In the genomic region with DNA sequence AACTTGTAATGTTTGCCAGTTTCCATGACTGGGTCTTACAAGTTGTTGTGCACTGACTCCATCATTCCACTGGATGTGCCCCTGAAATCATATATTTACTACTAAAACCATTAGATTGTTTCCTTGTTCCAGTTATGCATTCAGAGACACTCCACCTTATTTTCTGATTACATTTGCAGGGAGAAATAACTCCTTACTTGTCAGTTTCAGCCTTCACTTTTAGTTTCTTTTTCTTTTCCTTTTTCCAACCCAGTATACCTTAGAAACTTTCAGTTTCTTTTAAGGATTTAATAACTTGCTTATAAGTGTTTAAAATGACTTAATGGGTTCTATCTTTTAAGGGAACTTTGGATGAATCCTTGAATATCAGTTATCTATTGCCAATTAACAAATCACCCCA, we compare ENCODE assay signal across 21 cellular contexts. TPM values are rescaled to one million over a fixed set of nuclear protein-coding genes. Genes with fewer than 3 reads are reported as not detected.
DNase-seq lines count a peak whose midpoint lies in the region; ATAC-seq, FAIRE-seq and TF ChIP-seq lines count a peak whose summit lies in the region.
"Had no signal": no experiment of that assay in that cellular context is flagged by ENCODE, and none has a peak within 500 bp of the region (broad histone marks: within the 10 kb centered on the region; RNA-seq: fewer than 3 reads in every experiment).

No MANE protein-coding gene starts in this region.

- SMC1A ChIA-PET in GM12878 (lab: Charles Lee; ENCODE audit: uncharacterized antibody, unreplicated experiment) = interaction anchor here (3.0 kb wide), 1 partner anchor 593 kb away, joined by 19 read pairs; no protein-coding TSS in a partner anchor

- no peak overlapping the region for H3K9ac ChIP-seq in KMS-11
- H3K9ac ChIP-seq in GM12878 (ENCODE audit: control insufficient read depth, insufficient read depth, low read length) = no peak overlapping the region

- intact Hi-C loops in activated naive CD4-positive, alpha-beta T cell treated with anti-CD3 and anti-CD28 coated beads for 36 hours (cut with micrococcal nuclease) = no loop called here
- intact Hi-C loops in GM12878 (cut with micrococcal nuclease; ENCODE audit: unreplicated experiment) = no loop called here

- no peak for TF ChIP-seq POLR2A in GM12878 (IDR thresholded peaks at IDR 0.05; ENCODE audit: low read depth, low read length)

- no peaks in the 10 kb centered on the region for H3K27me3 Mint-ChIP-seq in T-helper 2 cell treated with Interferon-gamma antibody and Interleukin-4, amounts not matched to agents 5 μg/mL and 100 μg/mL, for 36 hours (ENCODE audit: low read depth)
- H3K27me3 Mint-ChIP-seq in activated naive CD4-positive, alpha-beta T cell treated with anti-CD3 and anti-CD28 coated beads, Interleukin-2, amount 10 ng/mL, durations not matched to agents 7 days and 5 days = no peaks in the 10 kb centered on the region
- no peaks in the 10 kb centered on the region for H3K27me3 Mint-ChIP-seq in activated naive CD4-positive, alpha-beta T cell treated with anti-CD3 and anti-CD28 coated beads for 36 hours (ENCODE audit: low read depth)

- H3K27me3 ChIP-seq in KMS-11 (ENCODE audit: insufficient read depth, low read depth) (no peaks in the 10 kb centered on the region), GM12878 (replicated peaks in 1 of 2; ENCODE audit: control insufficient read depth in 2 of 2, insufficient read depth in 2 of 2, low read length in 1 of 2) (no peaks in the 10 kb centered on the region)

- H3K79me2 ChIP-seq in KMS-11 (ENCODE audit: insufficient read depth, low read depth) = no peaks in the 10 kb centered on the region
- H3K79me2 ChIP-seq in GM12878 (ENCODE audit: control insufficient read depth, insufficient read depth, low read length) = no peaks in the 10 kb centered on the region

- H3K36me3 ChIP-seq in KMS-11 (ENCODE audit: insufficient read depth) (no peaks in the 10 kb centered on the region), GM12878 (ENCODE audit: control insufficient read depth in 2 of 2, insufficient read depth in 2 of 2, low read length in 1 of 2) (peaks cover 0 to 7% of the 10 kb centered on the region in 2 experiments; a peak in 1 of 4 replicates)

- TF ChIP-seq RAD21 in GM12878 (IDR thresholded peaks at IDR 0.05; ENCODE audit: insufficient read depth, low read depth, low read length) = no peak

- H2AFZ ChIP-seq in KMS-11 (ENCODE audit: low read depth) (no peak overlapping the region), GM12878 (ENCODE audit: control insufficient read depth, low read depth, low read length) (no peak overlapping the region)

- H3K27ac ChIP-seq in KMS-11 = no peak overlapping the region
- no peak overlapping the region for H3K27ac ChIP-seq in GM12878 (ENCODE audit: control insufficient read depth, insufficient read depth)

- peaks cover 14% of the 10 kb centered on the region for H3K4me1 ChIP-seq in KMS-11 (ENCODE audit: low read depth, poor library complexity, severe bottlenecking)
- peaks cover 5% of the 10 kb centered on the region; the same call in 1 of the 2 replicates for H3K4me1 ChIP-seq in GM12878 (ENCODE audit: control insufficient read depth, insufficient read depth, low read length)

- no peaks in the 10 kb centered on the region for H3K9me3 ChIP-seq in GM12878 (replicated peaks; ENCODE audit: control insufficient read depth, insufficient read depth, low read length)

- H3K36me3 Mint-ChIP-seq in T-helper 2 cell treated with Interferon-gamma antibody and Interleukin-4, amounts not matched to agents 5 μg/mL and 100 μg/mL, for 36 hours (ENCODE audit: low read depth) = peaks cover 27% of the 10 kb centered on the region
- H3K36me3 Mint-ChIP-seq in activated naive CD4-positive, alpha-beta T cell treated with anti-CD3 and anti-CD28 coated beads, Interleukin-2, amount 10 ng/mL, durations not matched to agents 7 days and 5 days = peaks cover 35% of the 10 kb centered on the region
- H3K36me3 Mint-ChIP-seq in activated naive CD4-positive, alpha-beta T cell treated with anti-CD3 and anti-CD28 coated beads for 36 hours (ENCODE audit: low read depth) = peaks cover 8% of the 10 kb centered on the region

- no peak for TF ChIP-seq EP300 in GM12878 (IDR thresholded peaks at IDR 0.05; ENCODE audit: borderline replicate concordance in 1 of 2, control insufficient read depth in 1 of 2, low read depth in 2 of 2, low read length in 2 of 2)

- H3K4me2 ChIP-seq in KMS-11 = peak overlapping the region; percentile 33; the same call in 1 of the 2 replicates
- no peak overlapping the region for H3K4me2 ChIP-seq in GM12878 (ENCODE audit: control insufficient read depth, insufficient read depth)

- H3K4me1 Mint-ChIP-seq in T-helper 2 cell treated with Interferon-gamma antibody and Interleukin-4, amounts not matched to agents 5 μg/mL and 100 μg/mL, for 36 hours (ENCODE audit: low read depth) = peaks cover 14% of the 10 kb centered on the region
- H3K4me1 Mint-ChIP-seq in activated naive CD4-positive, alpha-beta T cell treated with anti-CD3 and anti-CD28 coated beads, Interleukin-2, amount 10 ng/mL, durations not matched to agents 7 days and 5 days = peaks cover 34% of the 10 kb centered on the region
- peaks cover 17% of the 10 kb centered on the region for H3K4me1 Mint-ChIP-seq in activated naive CD4-positive, alpha-beta T cell treated with anti-CD3 and anti-CD28 coated beads for 36 hours (ENCODE audit: low read depth)

- H3K4me3 ChIP-seq in KMS-11 (IDR thresholded peaks at IDR 0.05; ENCODE audit: insufficient read depth, low read depth, low read length) (no peak overlapping the region), GM12878 (no peak overlapping the region)
- H3K4me3 ChIP-seq: K562 had no signal

- H3K9me3 Mint-ChIP-seq in T-helper 2 cell treated with Interferon-gamma antibody and Interleukin-4, amounts not matched to agents 5 μg/mL and 100 μg/mL, for 36 hours = no peaks in the 10 kb centered on the region
- no peaks in the 10 kb centered on the region for H3K9me3 Mint-ChIP-seq in activated naive CD4-positive, alpha-beta T cell treated with anti-CD3 and anti-CD28 coated beads, Interleukin-2, amount 10 ng/mL, durations not matched to agents 7 days and 5 days
- H3K9me3 Mint-ChIP-seq in activated naive CD4-positive, alpha-beta T cell treated with anti-CD3 and anti-CD28 coated beads for 36 hours = no peaks in the 10 kb centered on the region

- no peak for DNase-seq in T-helper 2 cell treated with Interferon-gamma antibody and Interleukin-4, amounts not matched to agents 5 μg/mL and 100 μg/mL, for 36 hours (ENCODE audit: low spot score)
- DNase-seq in T-helper 2 cell = no peak
- DNase-seq in activated naive CD4-positive, alpha-beta T cell treated with anti-CD3 and anti-CD28 coated beads, Interleukin-2, amount 10 ng/mL, durations not matched to agents 7 days and 5 days = no peak
- DNase-seq in activated naive CD4-positive, alpha-beta T cell treated with anti-CD3 and anti-CD28 coated beads for 36 hours = no peak
- no peak for DNase-seq in GM12878 (ENCODE audit: low read depth, low spot score)
- no peak for DNase-seq in NCI-H774 (lab: John Stamatoyannopoulos, UW)
- DNase-seq: 8988T, DMS79 treated with DMSO at 0.1 percent for 48 hours, GOT3, NCI-H1105 treated with DMSO at 0.1 percent for 48 hours, NCI-H1694 treated with DMSO at 0.1 percent for 48 hours, NCI-H2107, NCI-H510A, NCI-H748 treated with DMSO at 0.1 percent for 48 hours, OCI-M1, Right ventricle myocardium superior had no signal

- CTCF ChIA-PET in activated naive CD4-positive, alpha-beta T cell treated with anti-CD3 and anti-CD28 coated beads, Interleukin-2, amount 10 ng/mL, durations not matched to agents 7 days and 5 days (lab: Charles Lee) = interaction anchor here (1.2 to 7.8 kb wide), 4 partner anchors 31 to 594 kb away, joined by 3 to 158 read pairs (median 28); no protein-coding TSS in a partner anchor
- CTCF ChIA-PET in activated naive CD4-positive, alpha-beta T cell treated with anti-CD3 and anti-CD28 coated beads for 36 hours (lab: Charles Lee) = interaction anchor here (1.2 to 7.9 kb wide), 2 partner anchors 62 to 595 kb away, joined by 3 to 113 read pairs; no protein-coding TSS in a partner anchor
- CTCF ChIA-PET in GM12878 (lab: Yijun Ruan, JAX) = interaction anchor here (0.9 to 2.3 kb wide), 4 partner anchors 9 to 594 kb away, joined by 3 to 15 read pairs (median 4); no protein-coding TSS in a partner anchor

- TF ChIP-seq CTCF in KMS-11 (conservative IDR thresholded peaks at IDR 0.05; ENCODE audit: low read depth, low read length) (no peak), GM12878 (IDR thresholded peaks at IDR 0.05 in 2 of 3, conservative IDR thresholded peaks at IDR 0.05 in 1 of 3; ENCODE audit: control insufficient read depth in 2 of 3, extremely low read depth in 1 of 3, insufficient read depth in 1 of 3, low read depth in 3 of 3, low read length in 3 of 3) (no peak)

- in situ Hi-C loops in GM12878 (cut with MboI) = no loop called here

- POLR2A ChIA-PET in GM12878 (lab: Charles Lee) = no interaction called here

- BruUV-seq in GM12878 (replicated peaks; lab: Mats Ljungman, UMichigan) = no TSS peak

- ATAC-seq in GM12878 (no peak), HG03439 (IDR thresholded peaks at IDR 0.05; ENCODE audit: unreplicated experiment) (no peak)
- ATAC-seq: HCT116, K562 had no signal

- peak overlapping the region; percentile 50 for H3K4me3 Mint-ChIP-seq in T-helper 2 cell treated with Interferon-gamma antibody and Interleukin-4, amounts not matched to agents 5 μg/mL and 100 μg/mL, for 36 hours
- peak overlapping the region; percentile 10 for H3K4me3 Mint-ChIP-seq in activated naive CD4-positive, alpha-beta T cell treated with anti-CD3 and anti-CD28 coated beads, Interleukin-2, amount 10 ng/mL, durations not matched to agents 7 days and 5 days
- no peak overlapping the region for H3K4me3 Mint-ChIP-seq in activated naive CD4-positive, alpha-beta T cell treated with anti-CD3 and anti-CD28 coated beads for 36 hours
- H3K4me3 Mint-ChIP-seq: CD14-positive monocyte had no signal

- RAD21 ChIA-PET in GM12878 (lab: Charles Lee; ENCODE audit: unreplicated experiment) = interaction anchor here (1.5 to 7.8 kb wide), 2 partner anchors 62 to 595 kb away, joined by 4 to 126 read pairs; no protein-coding TSS in a partner anchor

- peak; percentile 31 for FAIRE-seq in GM12878 (lab: Jason Lieb, UNC)
- FAIRE-seq: K562 had no signal

- H4K20me1 ChIP-seq in KMS-11 (ENCODE audit: insufficient read depth) (no peaks in the 10 kb centered on the region), GM12878 (ENCODE audit: control insufficient read depth, insufficient read depth) (no peaks in the 10 kb centered on the region)

- peak overlapping the region; percentile 13 for H3K27ac Mint-ChIP-seq in T-helper 2 cell treated with Interferon-gamma antibody and Interleukin-4, amounts not matched to agents 5 μg/mL and 100 μg/mL, for 36 hours
- H3K27ac Mint-ChIP-seq in activated naive CD4-positive, alpha-beta T cell treated with anti-CD3 and anti-CD28 coated beads, Interleukin-2, amount 10 ng/mL, durations not matched to agents 7 days and 5 days = peak overlapping the region; percentile 83
- no peak overlapping the region for H3K27ac Mint-ChIP-seq in activated naive CD4-positive, alpha-beta T cell treated with anti-CD3 and anti-CD28 coated beads for 36 hours

RNA-seq across cellular contexts. Expression of a gene that starts 39.8 kb away (rescaled TPM):
- total RNA-seq in activated naive CD4-positive, alpha-beta T cell treated with anti-CD3 and anti-CD28 coated beads for 36 hours = 10 to 100 TPM; 93.8 to 95.8 TPM
- 69.6 and 75.3 TPM in 2 replicates for total RNA-seq in GM12878 (2013; cell fraction: nucleolus; rRNA removed)
- total RNA-seq in GM12878 (2014; rRNA removed) (65.1 and 84.1 TPM in 2 replicates), GM12878 (2014; rRNA removed; fragmentation: Illumina TruSeq; extraction: Trizol) (78.1 and 82.3 TPM in 2 replicates), GM12878 (2021) (77.9 and 81.0 TPM in 2 replicates)
- polyA plus RNA-seq in GM12878 (2011; ENCODE audit: low read depth) = 54.8 TPM
- polyA plus RNA-seq in GM12878 (2011; rRNA removed) (132 and 211 TPM in 2 replicates), GM12878 (2014; fragmentation: Illumina TruSeq; extraction: Trizol) (120 and 147 TPM in 2 replicates), GM12878 (2014; fragmentation: Nextera tagmentation; extraction: Ambion mirVana) (100 to 1,000 TPM; 281 to 427 TPM), GM12878 (2014; rRNA removed) (55.0 and 87.6 TPM in 2 replicates), GM12878 (2016; fragmentation: Nextera tagmentation; extraction: Ambion mirVana) (100 to 1,000 TPM; 174 to 181 TPM)
- 42.2 and 80.1 TPM in 2 replicates for polyA plus RNA-seq in GM12878 (2011; cell fraction: cytosol; rRNA removed)
- 35.0 and 35.5 TPM in 2 replicates for polyA plus RNA-seq in GM12878 (2011; cell fraction: nucleus; rRNA removed)
- 40.2 and 48.4 TPM in 2 replicates for polyA plus RNA-seq in GM12878 (2012)
- 43.2 and 110 TPM in 2 replicates for polyA minus RNA-seq in GM12878 (2011; rRNA and poly(A)+ RNA removed)
- polyA minus RNA-seq in GM12878 (2011; cell fraction: cytosol; rRNA and poly(A)+ RNA removed) = 16.0 and 20.5 TPM in 2 replicates
- polyA minus RNA-seq in GM12878 (2011; cell fraction: nucleus; rRNA and poly(A)+ RNA removed) = 12.8 and 13.7 TPM in 2 replicates
